Comparison of ENCODE assay signal across 7 cellular contexts in genomic region chr2:237744613-237745249, GRCh38. TPM values are rescaled to one million over a fixed set of nuclear protein-coding genes. Genes with fewer than 3 reads are reported as not detected.
DNase-seq lines count a peak whose midpoint lies in the region; ATAC-seq and TF ChIP-seq lines count a peak whose summit lies in the region.

No MANE protein-coding gene starts in this region.

- peak; percentile 82 to 87 for ATAC-seq in activated naive CD4-positive, alpha-beta T cell treated with anti-CD3 and anti-CD28 coated beads, Interleukin-2, amount 50 U/mL, for 72 hours
- ATAC-seq in Right ventricle myocardium inferior: peak; percentile 79
- peak; percentile 81 to 89 (median 86) for ATAC-seq in psoas muscle

- peak overlapping the region in 1 of 2 donors; percentile 66 for H3K27ac Mint-ChIP-seq in activated naive CD4-positive, alpha-beta T cell treated with anti-CD3 and anti-CD28 coated beads, Interleukin-2, amount 50 U/mL, for 72 hours

- H3K9me3 Mint-ChIP-seq in activated naive CD4-positive, alpha-beta T cell treated with anti-CD3 and anti-CD28 coated beads, Interleukin-2, amount 50 U/mL, for 72 hours: no peaks in the 10 kb centered on the region

- TF ChIP-seq CTCF in GM12872 (IDR thresholded peaks at IDR 0.05; ENCODE audit: insufficient read depth, low read depth, low read length): peak; percentile 96
- TF ChIP-seq CTCF in psoas muscle (IDR thresholded peaks at IDR 0.05): peak; percentile 99

- H3K27ac ChIP-seq in psoas muscle: peak overlapping the region; percentile 59

- H3K9me3 ChIP-seq in psoas muscle: no peaks in the 10 kb centered on the region

- intact Hi-C loops in Right ventricle myocardium inferior (cut with DNase I): loop anchor here (1.0 to 10.0 kb wide), 3 partner anchors 71 to 163 kb away; partner anchors contain the start of gene LRRFIP1
- intact Hi-C loops in psoas muscle (cut with DNase I): loop anchor here (1.0 to 10.0 kb wide), 8 partner anchors 71 to 232 kb away; partner anchors contain the start of gene RAB17 (in 1 of the 2)

- WGBS in psoas muscle, 3 donors: 43 to 52% (median 45%) methylated on average over 18 of the region's 18 CpGs

- no peaks in the 10 kb centered on the region for H3K27me3 ChIP-seq in psoas muscle (ENCODE audit: insufficient read depth in 3 of 3, low read length in 2 of 3)

- H3K36me3 ChIP-seq in psoas muscle (ENCODE audit: insufficient read depth in 1 of 2, low read depth in 1 of 2): peaks cover 6 to 39% of the 10 kb centered on the region in 2 donors

- H3K4me3 ChIP-seq in psoas muscle: no peak overlapping the region

- DNase-seq in HUDEP-2 (lab: John Stamatoyannopoulos, UW; ENCODE audit: unreplicated experiment in 76 of 76) (peak in 57 of 76 experiments; percentile 3 to 70 (median 40)), T follicular helper cell (ENCODE audit: low read depth) (peak; percentile 72), Right ventricle myocardium inferior (ENCODE audit: missing footprints) (peak; percentile 89), psoas muscle (peak; percentile 75 to 86), ureter (ENCODE audit: low spot score) (peak; percentile 83)
- peak in 1 of 2 donors; percentile 85 for DNase-seq in activated naive CD4-positive, alpha-beta T cell treated with anti-CD3 and anti-CD28 coated beads, Interleukin-2, amount 50 U/mL, for 72 hours (ENCODE audit: low spot score in 2 of 2)

- H3K4me1 ChIP-seq in psoas muscle: peaks cover 48% of the 10 kb centered on the region

- H3K36me3 Mint-ChIP-seq in activated naive CD4-positive, alpha-beta T cell treated with anti-CD3 and anti-CD28 coated beads, Interleukin-2, amount 50 U/mL, for 72 hours: peaks cover 10 to 13% of the 10 kb centered on the region in 2 donors

RNA-seq across cellular contexts. Expression of gene RBM44, which starts 53.8 kb away (rescaled TPM):
- 1 to 10 TPM; 1.0 to 2.4 TPM for total RNA-seq in activated naive CD4-positive, alpha-beta T cell treated with anti-CD3 and anti-CD28 coated beads, Interleukin-2, amount 50 U/mL, for 72 hours
- total RNA-seq in Right ventricle myocardium inferior (0.30 TPM), psoas muscle (under 1 TPM; 0.17 to 0.58 (median 0.38) TPM), ureter (1.5 TPM)
- polyA plus RNA-seq in psoas muscle: under 1 TPM; 0.06 to 0.39 (median 0.14) TPM
